In genomic region chr17:17739388-17740066, GRCh38 we compare ENCODE assay signal across 8 cellular contexts. TPM values are rescaled to one million over a fixed set of nuclear protein-coding genes. Genes with fewer than 3 reads are reported as not detected.
DNase-seq lines count a peak whose midpoint lies in the region; ATAC-seq and TF ChIP-seq lines count a peak whose summit lies in the region.
"Had no signal": no experiment of that assay in that cellular context is flagged by ENCODE, and none has a peak within 500 bp of the region (broad histone marks: within the 10 kb centered on the region; RNA-seq: fewer than 3 reads in every experiment).

No MANE protein-coding gene starts in this region.

- DNase-seq in cardiac fibroblast (ENCODE audit: low read depth in 2 of 2) = peak; percentile 57 to 59
- DNase-seq in right lobe of liver = no peak
- DNase-seq in cerebellum (ENCODE audit: low spot score) = no peak
- no peak for DNase-seq in stimulated activated CD4-positive, alpha-beta T cell treated with anti-CD3 and anti-CD28 coated beads, Interleukin-4, amount 100 ng/mL, for 24 hours

- peaks cover 42% of the 10 kb centered on the region for H3K4me1 ChIP-seq in HUES6 (ENCODE audit: control insufficient read depth, insufficient read depth, low read length)
- peaks cover 0 to 10% (median 0%) of the 10 kb centered on the region in 4 donors for H3K4me1 ChIP-seq in right lobe of liver

- peak overlapping the region; percentile 43 for H3K9ac ChIP-seq in HUES6 (ENCODE audit: low read length)

- no peaks in the 10 kb centered on the region for H3K36me3 ChIP-seq in HUES6 (ENCODE audit: control insufficient read depth, insufficient read depth, low read length)
- H3K36me3 ChIP-seq in right lobe of liver = no peaks in the 10 kb centered on the region

- H3K9me3 ChIP-seq in HUES6 (ENCODE audit: control insufficient read depth, insufficient read depth, low read depth, low read length) (no peaks in the 10 kb centered on the region), right lobe of liver (no peaks in the 10 kb centered on the region)

- WGBS in right lobe of liver (ENCODE audit: insufficient coverage, low coverage, low lambda C conversion rate, missing lambda C conversion rate) = 100% methylated on average over 1 of the region's 10 CpGs

- H3K27ac ChIP-seq in HUES6 (ENCODE audit: low read depth, low read length) = no peak overlapping the region
- no peak overlapping the region for H3K27ac ChIP-seq in right lobe of liver
- H3K27ac ChIP-seq in temporal lobe (ENCODE audit: low read depth, low read length) = peak overlapping the region; percentile 98
- H3K27ac ChIP-seq: VCaP had no signal

- H3K27me3 ChIP-seq in HUES6 (ENCODE audit: control insufficient read depth, insufficient read depth, low read length) (peaks cover 10% of the 10 kb centered on the region), right lobe of liver (no peaks in the 10 kb centered on the region)

- H3K4me3 ChIP-seq in HUES6 (ENCODE audit: low read depth, low read length) (no peak overlapping the region), cardiac fibroblast (replicated peaks in 1 of 2; ENCODE audit: low read depth in 2 of 2, low read length in 2 of 2) (peak overlapping the region in 1 of 2 donors; percentile 5), right lobe of liver (no peak overlapping the region)

- intact Hi-C loops in right lobe of liver (cut with DNase I) = no loop called here

- peak in 3 of 4 donors; percentile 7 to 71 (median 26) for ATAC-seq in right lobe of liver
- no peak for ATAC-seq in HG03045 (IDR thresholded peaks at IDR 0.05; ENCODE audit: unreplicated experiment)

- no peak for TF ChIP-seq POLR2A in right lobe of liver (IDR thresholded peaks at IDR 0.05)

- TF ChIP-seq CTCF in cardiac fibroblast (IDR thresholded peaks at IDR 0.05; ENCODE audit: low read depth, low read length) (no peak), right lobe of liver (IDR thresholded peaks at IDR 0.05) (no peak)

RNA-seq across cellular contexts. Expression of gene RAI1, which starts 58.3 kb away (rescaled TPM):
- total RNA-seq in right lobe of liver (10 to 100 TPM in 2 of 6 experiments, 1 to 10 TPM in 4; 6.1 to 14.5 (median 8.4) TPM), temporal lobe (15.5 TPM), cerebellum (23.0 TPM)

Comparison
In these comparisons a context has a peak if more than half of its experiments do, and no peak if none do; other contexts are left out.
1. DNase-seq: peak in cardiac fibroblast (2 of 2); none in right lobe of liver (0 of 3), cerebellum (single experiment) and stimulated activated CD4-positive, alpha-beta T cell treated with anti-CD3 and anti-CD28 coated beads, Interleukin-4, amount 100 ng/mL, for 24 hours (single experiment).